In genomic region chr6:72746276-72746675, GRCh38 we compare ENCODE assay signal across 18 cellular contexts.
A peak's percentile ranks its signal among the peaks of the same experiment; 100 is the strongest.
DNase-seq lines count a peak whose midpoint lies in the region; ATAC-seq, FAIRE-seq and TF ChIP-seq lines count a peak whose summit lies in the region.
"Had no signal": no experiment of that assay in that cellular context is flagged by ENCODE, and none has a peak within 500 bp of the region (broad histone marks: within the 10 kb centered on the region; RNA-seq: fewer than 3 reads in every experiment).

No MANE protein-coding gene starts in this region.

- intact Hi-C loops in GM12878 (cut with micrococcal nuclease; ENCODE audit: unreplicated experiment): no loop called here

- TF ChIP-seq EP300 in GM12878 (IDR thresholded peaks at IDR 0.05; ENCODE audit: borderline replicate concordance in 1 of 2, control insufficient read depth in 1 of 2, low read depth in 2 of 2, low read length in 2 of 2) (no peak), gastroesophageal sphincter (IDR thresholded peaks at IDR 0.05) (no peak)

- H3K4me2 ChIP-seq in GM12878 (ENCODE audit: control insufficient read depth, insufficient read depth): no peak overlapping the region

- H3K27ac ChIP-seq in GM12878 (ENCODE audit: control insufficient read depth, insufficient read depth) (no peak overlapping the region), gastroesophageal sphincter (no peak overlapping the region)
- H3K27ac ChIP-seq: esophagus squamous epithelium, ovary, thoracic aorta had no signal

- H3K27me3 ChIP-seq in GM12878 (replicated peaks in 1 of 2; ENCODE audit: control insufficient read depth in 2 of 2, insufficient read depth in 2 of 2, low read length in 1 of 2): no peaks in the 10 kb centered on the region
- no peaks in the 10 kb centered on the region for H3K27me3 ChIP-seq in kidney epithelial cell (ENCODE audit: control insufficient read depth, insufficient read depth, low read length)
- H3K27me3 ChIP-seq in gastroesophageal sphincter: no peaks in the 10 kb centered on the region
- H3K27me3 ChIP-seq: esophagus squamous epithelium, ovary had no signal

- TF ChIP-seq POLR2A in GM12878 (IDR thresholded peaks at IDR 0.05; ENCODE audit: low read depth, low read length) (no peak), gastroesophageal sphincter (IDR thresholded peaks at IDR 0.05) (no peak)

- CTCF ChIA-PET in GM12878 (lab: Yijun Ruan, JAX): interaction anchor here (2.2 kb wide), 1 partner anchor 130 kb away, joined by 6 read pairs; no protein-coding TSS in a partner anchor

- WGBS in GM12878 (ENCODE audit: insufficient coverage, insufficient replicate concordance, low lambda C conversion rate, missing lambda C conversion rate): 52% methylated on average over 2 of the region's 2 CpGs
- WGBS in gastroesophageal sphincter (ENCODE audit: low coverage in 1 of 2), 2 donors: 63 to 75% methylated on average over 1 to 2 of the region's 2 CpGs

- TF ChIP-seq CTCF in GM12878 (IDR thresholded peaks at IDR 0.05 in 2 of 3, conservative IDR thresholded peaks at IDR 0.05 in 1 of 3; ENCODE audit: control insufficient read depth in 2 of 3, extremely low read depth in 1 of 3, insufficient read depth in 1 of 3, low read depth in 3 of 3, low read length in 3 of 3) (no peak), kidney epithelial cell (IDR thresholded peaks at IDR 0.05; ENCODE audit: insufficient read depth, low read length, poor library complexity, severe bottlenecking) (no peak), gastroesophageal sphincter (IDR thresholded peaks at IDR 0.05) (no peak)

- RAD21 ChIA-PET in GM12878 (lab: Charles Lee; ENCODE audit: unreplicated experiment): no interaction called here

- H3K9me3 ChIP-seq in GM12878 (replicated peaks; ENCODE audit: control insufficient read depth, insufficient read depth, low read length) (no peaks in the 10 kb centered on the region), gastroesophageal sphincter (no peaks in the 10 kb centered on the region)
- H3K9me3 ChIP-seq: esophagus squamous epithelium, ovary, thoracic aorta had no signal

- no peak for DNase-seq in GM18507 (ENCODE audit: extremely low spot score, insufficient read length, low read depth)
- peak; percentile 53 for DNase-seq in LHCN-M2 (ENCODE audit: low read depth)
- no peak for DNase-seq in GM12878 (ENCODE audit: low read depth, low spot score)
- peak; percentile 66 for DNase-seq in kidney epithelial cell (ENCODE audit: low read depth)
- no peak for DNase-seq in NCI-H748 (lab: John Stamatoyannopoulos, UW; ENCODE audit: unreplicated experiment)
- DNase-seq: activated B cell treated with CpG ODN at 0.5 μM for 24 hours; activated effector memory CD4-positive, alpha-beta T cell treated with Interleukin-2 at 50 U/mL for 16 hours; amygdala; esophagus squamous epithelium; NCI-H1048; NCI-H2107; NCI-H82; ovary; stimulated activated CD4-positive, alpha-beta T cell treated with anti-CD3 and anti-CD28 coated beads, Interleukin-4, amount 100 ng/mL, for 1 hour; T-helper 1 cell had no signal

- BruUV-seq in GM12878 (replicated peaks; lab: Mats Ljungman, UMichigan): no TSS peak

- SMC1A ChIA-PET in GM12878 (lab: Charles Lee; ENCODE audit: uncharacterized antibody, unreplicated experiment): interaction anchor here (0.8 kb wide), 1 partner anchor 23 kb away, joined by 4 read pairs; no protein-coding TSS in a partner anchor

- H2AFZ ChIP-seq in GM12878 (ENCODE audit: control insufficient read depth, low read depth, low read length): no peak overlapping the region

- TF ChIP-seq RAD21 in GM12878 (IDR thresholded peaks at IDR 0.05; ENCODE audit: insufficient read depth, low read depth, low read length): no peak

- POLR2A ChIA-PET in GM12878 (lab: Charles Lee): no interaction called here

- ATAC-seq in GM12878 (peak; percentile 43; the same call in 2 of the 3 replicates), GM21737 (IDR thresholded peaks at IDR 0.05; ENCODE audit: unreplicated experiment) (no peak), gastroesophageal sphincter (no peak)

- FAIRE-seq in GM18507 (lab: Jason Lieb, UNC): peak; percentile 21
- no peak for FAIRE-seq in GM12878 (lab: Jason Lieb, UNC)

- no peaks in the 10 kb centered on the region for H4K20me1 ChIP-seq in GM12878 (ENCODE audit: control insufficient read depth, insufficient read depth)

- H3K4me3 ChIP-seq in GM12878 (no peak overlapping the region), kidney epithelial cell (ENCODE audit: low read depth, low read length) (no peak overlapping the region), gastroesophageal sphincter (no peak overlapping the region)
- H3K4me3 ChIP-seq: esophagus squamous epithelium, ovary, thoracic aorta had no signal

- H3K79me2 ChIP-seq in GM12878 (ENCODE audit: control insufficient read depth, insufficient read depth, low read length): peaks cover 10% of the 10 kb centered on the region

- H3K36me3 ChIP-seq in GM12878 (ENCODE audit: control insufficient read depth in 2 of 2, insufficient read depth in 2 of 2, low read length in 1 of 2) (no peaks in the 10 kb centered on the region; a peak in 1 of 4 replicates), kidney epithelial cell (ENCODE audit: control insufficient read depth, insufficient read depth, low read length) (no peaks in the 10 kb centered on the region), gastroesophageal sphincter (no peaks in the 10 kb centered on the region)
- H3K36me3 ChIP-seq: esophagus squamous epithelium, ovary, thoracic aorta had no signal

- H3K4me1 ChIP-seq in GM12878 (ENCODE audit: control insufficient read depth, insufficient read depth, low read length): peaks cover 8% of the 10 kb centered on the region
- no peaks in the 10 kb centered on the region for H3K4me1 ChIP-seq in gastroesophageal sphincter

- no peak overlapping the region for H3K9ac ChIP-seq in GM12878 (ENCODE audit: control insufficient read depth, insufficient read depth, low read length)

- in situ Hi-C loops in GM12878 (cut with MboI): no loop called here

TF ChIP-seq in GM12878, 131 proteins besides CTCF, POLR2A, EP300 and RAD21:
- TF ChIP-seq MYC (IDR thresholded peaks at IDR 0.05; ENCODE audit: insufficient read depth, insufficient read length, insufficient replicate concordance, low read length, severe bottlenecking) (no peak), TBL1XR1 (IDR thresholded peaks at IDR 0.05; ENCODE audit: low read depth, low read length) (no peak), IKZF2 (IDR thresholded peaks at IDR 0.05) (no peak), IRF5 (IDR thresholded peaks at IDR 0.05; ENCODE audit: borderline replicate concordance) (no peak)

Comparison
In these comparisons a context has a peak if more than half of its experiments do, and no peak if none do; other contexts are left out.
1. DNase-seq: peak in LHCN-M2 (single experiment) and kidney epithelial cell (single experiment); none in GM18507 (single experiment), GM12878 (single experiment) and NCI-H748 (single experiment).